Comparison of ENCODE assay signal across 11 cellular contexts in genomic region chr3:51673181-51673801, GRCh38. TPM values are rescaled to one million over a fixed set of nuclear protein-coding genes. Genes with fewer than 3 reads are reported as not detected.
DNase-seq lines count a peak whose midpoint lies in the region; ATAC-seq and TF ChIP-seq lines count a peak whose summit lies in the region.
"Had no signal": no experiment of that assay in that cellular context is flagged by ENCODE, and none has a peak within 500 bp of the region (broad histone marks: within the 10 kb centered on the region; RNA-seq: fewer than 3 reads in every experiment).

No MANE protein-coding gene starts in this region.

- TF ChIP-seq CTCF in cardiac muscle cell (IDR thresholded peaks at IDR 0.05; ENCODE audit: low read depth, low read length) (no peak), suprapubic skin (IDR thresholded peaks at IDR 0.05) (no peak), testis (IDR thresholded peaks at IDR 0.05) (no peak)

- peaks cover 84% of the 10 kb centered on the region for H3K4me1 Mint-ChIP-seq in activated T-helper 1 cell treated with anti-CD3 and anti-CD28 coated beads, Interleukin-12 subunit alpha, Interleukin-12 subunit beta, Interleukin-2, Interleukin-4 antibody, amounts not matched to agents 30 ng/mL and 10 ng/mL and 1 ng/mL, durations not matched to agents 14 hours and 24 hours and 36 hours (ENCODE audit: low read depth)
- peaks cover 64% of the 10 kb centered on the region for H3K4me1 Mint-ChIP-seq in memory B cell

- H3K4me1 ChIP-seq in cardiac muscle cell (ENCODE audit: low read depth) (peaks cover 17% of the 10 kb centered on the region), suprapubic skin (peaks cover 84% of the 10 kb centered on the region), testis (peaks cover 20% of the 10 kb centered on the region)

- WGBS in suprapubic skin, result 69% methylated on average over 4 of the region's 4 CpGs
- WGBS in testis, 2 donors, result 70% methylated on average over 4 of the region's 4 CpGs

- H3K27me3 Mint-ChIP-seq in activated T-helper 1 cell treated with anti-CD3 and anti-CD28 coated beads, Interleukin-12 subunit alpha, Interleukin-12 subunit beta, Interleukin-2, Interleukin-4 antibody, amounts not matched to agents 30 ng/mL and 10 ng/mL and 1 ng/mL, durations not matched to agents 14 hours and 24 hours and 36 hours (ENCODE audit: insufficient read depth), result no peaks in the 10 kb centered on the region
- no peaks in the 10 kb centered on the region for H3K27me3 Mint-ChIP-seq in memory B cell

- TF ChIP-seq POLR2A in suprapubic skin (IDR thresholded peaks at IDR 0.05) (no peak), testis (IDR thresholded peaks at IDR 0.05) (no peak)

- peak in 1 of 2 donors; percentile 44 for DNase-seq in cardiac muscle cell (ENCODE audit: low read depth in 1 of 2, low spot score in 1 of 2)
- no peak for DNase-seq in left ventricle myocardium superior
- no peak for DNase-seq in activated T-helper 1 cell treated with anti-CD3 and anti-CD28 coated beads, Interleukin-12 subunit alpha, Interleukin-12 subunit beta, Interleukin-2, Interleukin-4 antibody, amounts not matched to agents 30 ng/mL and 10 ng/mL and 1 ng/mL, durations not matched to agents 14 hours and 24 hours and 36 hours (ENCODE audit: low spot score)
- DNase-seq in memory B cell (ENCODE audit: low spot score in 2 of 2), result no peak
- DNase-seq in suprapubic skin (ENCODE audit: low spot score in 2 of 2), result peak; percentile 40 to 52
- DNase-seq in stimulated activated CD4-positive, alpha-beta T cell treated with anti-CD3 and anti-CD28 coated beads, Interleukin-4, amount 100 ng/mL, for 24 hours, result no peak
- no peak for DNase-seq in testis
- no peak for DNase-seq in posterior vena cava (ENCODE audit: low spot score)
- DNase-seq: activated CD4-positive, CD25-positive, alpha-beta regulatory T cell; NCI-H1436 treated with DMSO at 0.1 percent for 48 hours; OCI-M1 had no signal

- no peaks in the 10 kb centered on the region for H3K9me3 Mint-ChIP-seq in activated T-helper 1 cell treated with anti-CD3 and anti-CD28 coated beads, Interleukin-12 subunit alpha, Interleukin-12 subunit beta, Interleukin-2, Interleukin-4 antibody, amounts not matched to agents 30 ng/mL and 10 ng/mL and 1 ng/mL, durations not matched to agents 14 hours and 24 hours and 36 hours
- no peaks in the 10 kb centered on the region for H3K9me3 Mint-ChIP-seq in memory B cell

- TF ChIP-seq EP300 in suprapubic skin (IDR thresholded peaks at IDR 0.05), result no peak

- H3K9me3 ChIP-seq in cardiac muscle cell (ENCODE audit: low read depth) (no peaks in the 10 kb centered on the region), suprapubic skin (no peaks in the 10 kb centered on the region), testis (no peaks in the 10 kb centered on the region)

- H3K27ac ChIP-seq in cardiac muscle cell (peak overlapping the region; percentile 39), suprapubic skin (peak overlapping the region; percentile 34), testis (no peak overlapping the region)

- peaks cover 19% of the 10 kb centered on the region for H3K36me3 Mint-ChIP-seq in activated T-helper 1 cell treated with anti-CD3 and anti-CD28 coated beads, Interleukin-12 subunit alpha, Interleukin-12 subunit beta, Interleukin-2, Interleukin-4 antibody, amounts not matched to agents 30 ng/mL and 10 ng/mL and 1 ng/mL, durations not matched to agents 14 hours and 24 hours and 36 hours (ENCODE audit: low read depth)
- H3K36me3 Mint-ChIP-seq in memory B cell, result peaks cover 9% of the 10 kb centered on the region

- H3K27ac Mint-ChIP-seq in activated T-helper 1 cell treated with anti-CD3 and anti-CD28 coated beads, Interleukin-12 subunit alpha, Interleukin-12 subunit beta, Interleukin-2, Interleukin-4 antibody, amounts not matched to agents 30 ng/mL and 10 ng/mL and 1 ng/mL, durations not matched to agents 14 hours and 24 hours and 36 hours, result peak overlapping the region; percentile 77
- peak overlapping the region; percentile 1 for H3K27ac Mint-ChIP-seq in memory B cell

- peak overlapping the region; percentile 76 for H3K4me3 Mint-ChIP-seq in activated T-helper 1 cell treated with anti-CD3 and anti-CD28 coated beads, Interleukin-12 subunit alpha, Interleukin-12 subunit beta, Interleukin-2, Interleukin-4 antibody, amounts not matched to agents 30 ng/mL and 10 ng/mL and 1 ng/mL, durations not matched to agents 14 hours and 24 hours and 36 hours
- peak overlapping the region; percentile 60 for H3K4me3 Mint-ChIP-seq in memory B cell

- H3K36me3 ChIP-seq in cardiac muscle cell, result no peaks in the 10 kb centered on the region
- H3K36me3 ChIP-seq in suprapubic skin, result peaks cover 13% of the 10 kb centered on the region
- H3K36me3 ChIP-seq in testis (ENCODE audit: low read depth, missing control alignments), result no peaks in the 10 kb centered on the region

- H3K4me3 ChIP-seq in cardiac muscle cell (no peak overlapping the region), suprapubic skin (no peak overlapping the region), testis (no peak overlapping the region)

- no peak for ATAC-seq in left ventricle myocardium superior
- no peak for ATAC-seq in memory B cell (ENCODE audit: low read depth)

- intact Hi-C loops in left ventricle myocardium superior (cut with micrococcal nuclease) (no loop called here), testis (cut with DNase I; ENCODE audit: low total_unique reads) (loop anchor here (5.0 kb wide), 1 partner anchor 171 kb away; the partner anchor contains the start of gene DCAF1), posterior vena cava (cut with DNase I) (no loop called here)
- intact Hi-C loops in activated T-helper 1 cell treated with anti-CD3 and anti-CD28 coated beads, Interleukin-12 subunit alpha, Interleukin-12 subunit beta, Interleukin-2, Interleukin-4 antibody, amounts not matched to agents 30 ng/mL and 10 ng/mL and 1 ng/mL, durations not matched to agents 14 hours and 24 hours and 36 hours (cut with micrococcal nuclease), result loop anchor here (5.0 kb wide), 1 partner anchor 384 kb away; the partner anchor contains the start of gene DUSP7

- H3K27me3 ChIP-seq in cardiac muscle cell, result no peaks in the 10 kb centered on the region
- no peaks in the 10 kb centered on the region for H3K27me3 ChIP-seq in suprapubic skin
- no peaks in the 10 kb centered on the region for H3K27me3 ChIP-seq in testis

RNA-seq across cellular contexts. Expression of gene TEX264, which starts 2.2 kb away (rescaled TPM):
- total RNA-seq in cardiac muscle cell (74.1 and 95.1 TPM in 2 replicates), left ventricle myocardium superior (36.2 TPM), suprapubic skin (100 to 1,000 TPM in 3 of 4 donors, 10 to 100 TPM in 1; 52.3 to 137 (median 129) TPM), testis (100 to 1,000 TPM; 241 to 251 TPM), posterior vena cava (10 to 100 TPM; 17.8 to 24.8 TPM)
- polyA plus RNA-seq in cardiac muscle cell (71.9 and 83.9 TPM in 2 replicates), testis (ENCODE audit: insufficient read depth, low read depth, low replicate concordance) (252 TPM)
- 50.3 and 52.0 TPM in 2 replicates for total RNA-seq in activated T-helper 1 cell treated with anti-CD3 and anti-CD28 coated beads, Interleukin-12 subunit alpha, Interleukin-12 subunit beta, Interleukin-2, Interleukin-4 antibody, amounts not matched to agents 30 ng/mL and 10 ng/mL and 1 ng/mL, durations not matched to agents 14 hours and 24 hours and 36 hours

RNA-seq across cellular contexts. Expression of gene GRM2, which starts 33.6 kb away (rescaled TPM):
- total RNA-seq in cardiac muscle cell (0.56 and 0.69 TPM in 2 replicates), left ventricle myocardium superior (0.07 TPM), suprapubic skin (1 to 10 TPM; 1.9 to 7.3 (median 5.8) TPM), testis (10 to 100 TPM; 16.9 to 34.7 TPM), posterior vena cava (under 1 TPM; 0.14 to 0.24 TPM)
- polyA plus RNA-seq in cardiac muscle cell (0.39 TPM in 1 of 2 replicates, not detected in the other), testis (ENCODE audit: insufficient read depth, low read depth, low replicate concordance) (10.7 TPM)
- 0.96 and 1.0 TPM in 2 replicates for total RNA-seq in activated T-helper 1 cell treated with anti-CD3 and anti-CD28 coated beads, Interleukin-12 subunit alpha, Interleukin-12 subunit beta, Interleukin-2, Interleukin-4 antibody, amounts not matched to agents 30 ng/mL and 10 ng/mL and 1 ng/mL, durations not matched to agents 14 hours and 24 hours and 36 hours

Comparison
In these comparisons a context has a peak if more than half of its experiments do, and no peak if none do; other contexts are left out.
1. DNase-seq: peak in suprapubic skin (2 of 2); none in left ventricle myocardium superior (single experiment), activated T-helper 1 cell treated with anti-CD3 and anti-CD28 coated beads, Interleukin-12 subunit alpha, Interleukin-12 subunit beta, Interleukin-2, Interleukin-4 antibody, amounts not matched to agents 30 ng/mL and 10 ng/mL and 1 ng/mL, durations not matched to agents 14 hours and 24 hours and 36 hours (single experiment), memory B cell (0 of 2), stimulated activated CD4-positive, alpha-beta T cell treated with anti-CD3 and anti-CD28 coated beads, Interleukin-4, amount 100 ng/mL, for 24 hours (single experiment), testis (single experiment) and posterior vena cava (single experiment).
2. H3K27ac ChIP-seq: peak in cardiac muscle cell (single experiment) and suprapubic skin (single experiment); none in testis (0 of 2).
3. intact Hi-C loops: an anchor here in activated T-helper 1 cell treated with anti-CD3 and anti-CD28 coated beads, Interleukin-12 subunit alpha, Interleukin-12 subunit beta, Interleukin-2, Interleukin-4 antibody, amounts not matched to agents 30 ng/mL and 10 ng/mL and 1 ng/mL, durations not matched to agents 14 hours and 24 hours and 36 hours (5.0 kb wide) and testis (5.0 kb wide); none called in left ventricle myocardium superior and posterior vena cava.